22 cellular contexts compared by ENCODE assay signal in genomic region chr17:8439681-8440080, GRCh38. TPM values are rescaled to one million over a fixed set of nuclear protein-coding genes. Genes with fewer than 3 reads are reported as not detected.
DNase-seq lines count a peak whose midpoint lies in the region; ATAC-seq and TF ChIP-seq lines count a peak whose summit lies in the region.
"Had no signal": no experiment of that assay in that cellular context is flagged by ENCODE, and none has a peak within 500 bp of the region (broad histone marks: within the 10 kb centered on the region; RNA-seq: fewer than 3 reads in every experiment).

No MANE protein-coding gene starts in this region.

- peak overlapping the region; percentile 68 for H3K27ac Mint-ChIP-seq in activated CD4-positive, alpha-beta T cell treated with anti-CD3 and anti-CD28 coated beads for 36 hours
- no peak overlapping the region for H3K27ac Mint-ChIP-seq in activated CD4-positive, alpha-beta T cell treated with anti-CD3 and anti-CD28 coated beads, Interleukin-2, amount 10 ng/mL, durations not matched to agents 24 days and 14 days
- H3K27ac Mint-ChIP-seq in stimulated activated naive CD8-positive, alpha-beta T cell treated with anti-CD3 and anti-CD28 coated beads, Interleukin-15, Interleukin-2, amounts not matched to agents 100 ng/mL and 50 ng/mL, for 24 hours = peak overlapping the region; percentile 47
- no peak overlapping the region for H3K27ac Mint-ChIP-seq in stimulated activated naive CD8-positive, alpha-beta T cell treated with anti-CD3 and anti-CD28 coated beads, Interleukin-15, amount 100 ng/mL, for 72 hours
- peak overlapping the region in 4 of 6 donors; percentile 21 to 59 (median 26) for H3K27ac Mint-ChIP-seq in immature natural killer cell
- peak overlapping the region; percentile 13 for H3K27ac Mint-ChIP-seq in type B pancreatic cell
- H3K27ac Mint-ChIP-seq: CD8-positive, alpha-beta T cell had no signal

- no peak for DNase-seq in activated CD4-positive, alpha-beta T cell treated with anti-CD3 and anti-CD28 coated beads for 36 hours
- no peak for DNase-seq in activated CD4-positive, alpha-beta T cell treated with anti-CD3 and anti-CD28 coated beads, Interleukin-2, amount 10 ng/mL, durations not matched to agents 24 days and 14 days
- no peak for DNase-seq in stimulated activated naive CD8-positive, alpha-beta T cell treated with anti-CD3 and anti-CD28 coated beads, Interleukin-15, amount 100 ng/mL, for 72 hours
- DNase-seq in immature natural killer cell = no peak
- DNase-seq in type B pancreatic cell (ENCODE audit: extremely low spot score, unreplicated experiment) = no peak
- DNase-seq in activated CD8-positive, alpha-beta memory T cell treated with anti-CD3 and anti-CD28 coated beads for 24 hours = no peak
- DNase-seq: ACHN; Calu3; CD8-positive, alpha-beta T cell; DMS153; IMR-90; NCI-H1105; NCI-H146; NCI-H2029; NCI-H226; NCI-H524; NCI-H774; NK-92 treated with Interleukin-12 subunit alpha and Interleukin-12 subunit beta, amount 100 ng/mL, for 24 hours had no signal

- peaks cover 18% of the 10 kb centered on the region for H3K36me3 Mint-ChIP-seq in activated CD4-positive, alpha-beta T cell treated with anti-CD3 and anti-CD28 coated beads for 36 hours (ENCODE audit: low read depth)
- H3K36me3 Mint-ChIP-seq in activated CD4-positive, alpha-beta T cell treated with anti-CD3 and anti-CD28 coated beads, Interleukin-2, amount 10 ng/mL, durations not matched to agents 24 days and 14 days (ENCODE audit: low read depth) = peaks cover 32% of the 10 kb centered on the region
- H3K36me3 Mint-ChIP-seq in stimulated activated naive CD8-positive, alpha-beta T cell treated with anti-CD3 and anti-CD28 coated beads, Interleukin-15, Interleukin-2, amounts not matched to agents 100 ng/mL and 50 ng/mL, for 24 hours (ENCODE audit: low read depth) = peaks cover 42% of the 10 kb centered on the region
- peaks cover 0 to 14% (median 0%) of the 10 kb centered on the region in 3 donors for H3K36me3 Mint-ChIP-seq in immature natural killer cell
- peaks cover 15% of the 10 kb centered on the region for H3K36me3 Mint-ChIP-seq in type B pancreatic cell

- TF ChIP-seq CTCF in type B pancreatic cell (conservative IDR thresholded peaks at IDR 0.05) = no peak

- no peaks in the 10 kb centered on the region for H3K27me3 Mint-ChIP-seq in activated CD4-positive, alpha-beta T cell treated with anti-CD3 and anti-CD28 coated beads for 36 hours
- H3K27me3 Mint-ChIP-seq in activated CD4-positive, alpha-beta T cell treated with anti-CD3 and anti-CD28 coated beads, Interleukin-2, amount 10 ng/mL, durations not matched to agents 24 days and 14 days = no peaks in the 10 kb centered on the region
- no peaks in the 10 kb centered on the region for H3K27me3 Mint-ChIP-seq in stimulated activated naive CD8-positive, alpha-beta T cell treated with anti-CD3 and anti-CD28 coated beads, Interleukin-15, Interleukin-2, amounts not matched to agents 100 ng/mL and 50 ng/mL, for 24 hours
- H3K27me3 Mint-ChIP-seq in stimulated activated naive CD8-positive, alpha-beta T cell treated with anti-CD3 and anti-CD28 coated beads, Interleukin-15, amount 100 ng/mL, for 72 hours = no peaks in the 10 kb centered on the region
- H3K27me3 Mint-ChIP-seq in immature natural killer cell (ENCODE audit: low read depth in 3 of 3) = peaks cover 4 to 17% (median 4%) of the 10 kb centered on the region in 3 donors
- no peaks in the 10 kb centered on the region for H3K27me3 Mint-ChIP-seq in type B pancreatic cell

- no peak overlapping the region for H3K4me3 Mint-ChIP-seq in activated CD4-positive, alpha-beta T cell treated with anti-CD3 and anti-CD28 coated beads for 36 hours
- no peak overlapping the region for H3K4me3 Mint-ChIP-seq in activated CD4-positive, alpha-beta T cell treated with anti-CD3 and anti-CD28 coated beads, Interleukin-2, amount 10 ng/mL, durations not matched to agents 24 days and 14 days
- no peak overlapping the region for H3K4me3 Mint-ChIP-seq in stimulated activated naive CD8-positive, alpha-beta T cell treated with anti-CD3 and anti-CD28 coated beads, Interleukin-15, Interleukin-2, amounts not matched to agents 100 ng/mL and 50 ng/mL, for 24 hours
- no peak overlapping the region for H3K4me3 Mint-ChIP-seq in stimulated activated naive CD8-positive, alpha-beta T cell treated with anti-CD3 and anti-CD28 coated beads, Interleukin-15, amount 100 ng/mL, for 72 hours
- H3K4me3 Mint-ChIP-seq in immature natural killer cell (peak overlapping the region in 1 of 5 donors; percentile 12), type B pancreatic cell (peak overlapping the region; percentile 6)
- H3K4me3 Mint-ChIP-seq: CD8-positive, alpha-beta T cell had no signal

- H3K9me3 Mint-ChIP-seq in activated CD4-positive, alpha-beta T cell treated with anti-CD3 and anti-CD28 coated beads for 36 hours (ENCODE audit: low read depth) = no peaks in the 10 kb centered on the region
- no peaks in the 10 kb centered on the region for H3K9me3 Mint-ChIP-seq in activated CD4-positive, alpha-beta T cell treated with anti-CD3 and anti-CD28 coated beads, Interleukin-2, amount 10 ng/mL, durations not matched to agents 24 days and 14 days
- no peaks in the 10 kb centered on the region for H3K9me3 Mint-ChIP-seq in stimulated activated naive CD8-positive, alpha-beta T cell treated with anti-CD3 and anti-CD28 coated beads, Interleukin-15, Interleukin-2, amounts not matched to agents 100 ng/mL and 50 ng/mL, for 24 hours
- H3K9me3 Mint-ChIP-seq in stimulated activated naive CD8-positive, alpha-beta T cell treated with anti-CD3 and anti-CD28 coated beads, Interleukin-15, amount 100 ng/mL, for 72 hours = no peaks in the 10 kb centered on the region
- H3K9me3 Mint-ChIP-seq in immature natural killer cell = no peaks in the 10 kb centered on the region
- no peaks in the 10 kb centered on the region for H3K9me3 Mint-ChIP-seq in type B pancreatic cell
- H3K9me3 Mint-ChIP-seq: CD8-positive, alpha-beta T cell had no signal

- no peak for ATAC-seq in activated CD4-positive, alpha-beta T cell treated with anti-CD3 and anti-CD28 coated beads for 36 hours
- no peak for ATAC-seq in stimulated activated naive CD8-positive, alpha-beta T cell treated with anti-CD3 and anti-CD28 coated beads, Interleukin-15, amount 100 ng/mL, for 72 hours
- no peak for ATAC-seq in GM21528 (IDR thresholded peaks at IDR 0.05; ENCODE audit: low FRiP score, unreplicated experiment)
- ATAC-seq: CD8-positive, alpha-beta T cell; Panc1 had no signal

- intact Hi-C loops in activated CD4-positive, alpha-beta T cell treated with anti-CD3 and anti-CD28 coated beads for 36 hours (cut with DNase I, micrococcal nuclease) = loop anchor here in 1 of 2 experiments (5.0 kb wide), 4 partner anchors 302 to 1797 kb away; partner anchors contain the start of genes HES7, KIAA0753 and TXNDC17
- intact Hi-C loops in activated CD4-positive, alpha-beta T cell treated with anti-CD3 and anti-CD28 coated beads, Interleukin-2, amount 10 ng/mL, durations not matched to agents 24 days and 14 days (cut with micrococcal nuclease) = loop anchor here (5.0 kb wide), 1 partner anchor 193 kb away; the partner anchor contains the start of gene MYH10

- CTCF ChIA-PET in activated CD4-positive, alpha-beta T cell treated with anti-CD3 and anti-CD28 coated beads for 36 hours (lab: Charles Lee) = interaction anchor here (0.7 kb wide), 1 partner anchor 30 kb away, joined by 3 read pairs; no protein-coding TSS in a partner anchor

- H3K4me1 Mint-ChIP-seq in activated CD4-positive, alpha-beta T cell treated with anti-CD3 and anti-CD28 coated beads for 36 hours = peaks cover 58% of the 10 kb centered on the region
- peaks cover 44% of the 10 kb centered on the region for H3K4me1 Mint-ChIP-seq in activated CD4-positive, alpha-beta T cell treated with anti-CD3 and anti-CD28 coated beads, Interleukin-2, amount 10 ng/mL, durations not matched to agents 24 days and 14 days
- peaks cover 66% of the 10 kb centered on the region for H3K4me1 Mint-ChIP-seq in stimulated activated naive CD8-positive, alpha-beta T cell treated with anti-CD3 and anti-CD28 coated beads, Interleukin-15, Interleukin-2, amounts not matched to agents 100 ng/mL and 50 ng/mL, for 24 hours (ENCODE audit: low read depth)
- peaks cover 74% of the 10 kb centered on the region for H3K4me1 Mint-ChIP-seq in stimulated activated naive CD8-positive, alpha-beta T cell treated with anti-CD3 and anti-CD28 coated beads, Interleukin-15, amount 100 ng/mL, for 72 hours
- peaks cover 68 to 87% of the 10 kb centered on the region in 2 donors for H3K4me1 Mint-ChIP-seq in immature natural killer cell
- H3K4me1 Mint-ChIP-seq in type B pancreatic cell (ENCODE audit: unreplicated experiment) = peaks cover 26% of the 10 kb centered on the region

- POLR2A ChIA-PET in activated CD4-positive, alpha-beta T cell treated with anti-CD3 and anti-CD28 coated beads for 36 hours (lab: Charles Lee) = interaction anchor here (0.7 kb wide), 1 partner anchor 138 kb away, joined by 3 read pairs; no protein-coding TSS in a partner anchor

RNA-seq across cellular contexts. Expression of gene NDEL1, which starts 4.0 kb away (rescaled TPM):
- total RNA-seq in activated CD4-positive, alpha-beta T cell treated with anti-CD3 and anti-CD28 coated beads for 36 hours = 10 to 100 TPM; 51.9 to 58.6 TPM
- 72.8 and 74.3 TPM in 2 replicates for total RNA-seq in activated CD4-positive, alpha-beta T cell treated with anti-CD3 and anti-CD28 coated beads, Interleukin-2, amount 10 ng/mL, durations not matched to agents 24 days and 14 days
- polyA plus RNA-seq in immature natural killer cell = 10 to 100 TPM; 37.2 to 75.0 (median 54.4) TPM
- total RNA-seq in type B pancreatic cell (ENCODE audit: low replicate concordance) = 51.4 and 77.9 TPM in 2 replicates

RNA-seq across cellular contexts. Expression of gene RNF222, which starts 42.1 kb away (rescaled TPM):
- not detected for total RNA-seq in activated CD4-positive, alpha-beta T cell treated with anti-CD3 and anti-CD28 coated beads for 36 hours
- total RNA-seq in activated CD4-positive, alpha-beta T cell treated with anti-CD3 and anti-CD28 coated beads, Interleukin-2, amount 10 ng/mL, durations not matched to agents 24 days and 14 days = not detected in 2 replicates
- polyA plus RNA-seq in immature natural killer cell = under 1 TPM in 1 of 3 donors, not detected in 2; 0.13 TPM
- total RNA-seq in type B pancreatic cell (ENCODE audit: low replicate concordance) = 0.24 and 1.1 TPM in 2 replicates
- total RNA-seq: Calu3, H4, IMR-90 had no signal
- polyA plus RNA-seq: IMR-90 had no signal

RNA-seq across cellular contexts. Expression of gene RPL26, which starts 56.7 kb away (rescaled TPM):
- 1,000 to 10,000 TPM; 3,064 to 3,721 TPM for total RNA-seq in activated CD4-positive, alpha-beta T cell treated with anti-CD3 and anti-CD28 coated beads for 36 hours
- total RNA-seq in activated CD4-positive, alpha-beta T cell treated with anti-CD3 and anti-CD28 coated beads, Interleukin-2, amount 10 ng/mL, durations not matched to agents 24 days and 14 days = 2,460 and 2,469 TPM in 2 replicates
- 1,000 to 10,000 TPM in 1 of 3 donors, 100 to 1,000 TPM in 2; 683 to 1,109 (median 864) TPM for polyA plus RNA-seq in immature natural killer cell
- 2,046 and 2,187 TPM in 2 replicates for total RNA-seq in type B pancreatic cell (ENCODE audit: low replicate concordance)

Comparison
In these comparisons a context has a peak if more than half of its experiments do, and no peak if none do; other contexts are left out.
1. H3K27ac Mint-ChIP-seq: peak in activated CD4-positive, alpha-beta T cell treated with anti-CD3 and anti-CD28 coated beads for 36 hours (single experiment), stimulated activated naive CD8-positive, alpha-beta T cell treated with anti-CD3 and anti-CD28 coated beads, Interleukin-15, Interleukin-2, amounts not matched to agents 100 ng/mL and 50 ng/mL, for 24 hours (single experiment), immature natural killer cell (4 of 6) and type B pancreatic cell (single experiment); none in activated CD4-positive, alpha-beta T cell treated with anti-CD3 and anti-CD28 coated beads, Interleukin-2, amount 10 ng/mL, durations not matched to agents 24 days and 14 days (single experiment) and stimulated activated naive CD8-positive, alpha-beta T cell treated with anti-CD3 and anti-CD28 coated beads, Interleukin-15, amount 100 ng/mL, for 72 hours (0 of 2).